Comparison of ENCODE assay signal across 22 cellular contexts in the genomic region with DNA sequence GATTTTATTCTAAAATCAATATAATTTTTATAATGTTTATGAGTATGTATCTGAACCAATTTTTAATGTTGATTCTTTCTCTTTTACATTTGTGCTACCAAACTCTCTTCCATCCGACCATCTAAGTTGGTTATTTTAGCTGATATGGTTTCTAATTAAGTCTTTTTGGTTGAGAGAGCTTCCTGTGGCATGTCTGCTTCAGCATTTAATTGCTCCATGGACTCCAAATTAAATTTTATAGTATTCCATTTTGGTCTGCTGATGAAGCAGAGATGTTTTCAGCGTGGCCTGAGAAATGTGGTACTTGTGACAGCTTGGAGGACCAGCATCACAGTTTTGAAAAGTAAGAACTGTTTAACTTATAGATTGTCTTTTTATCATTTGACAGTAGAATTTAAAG.
A peak's percentile ranks its signal among the peaks of the same experiment; 100 is the strongest.
DNase-seq lines count a peak whose midpoint lies in the region; ATAC-seq, FAIRE-seq and TF ChIP-seq lines count a peak whose summit lies in the region.
"Had no signal": no experiment of that assay in that cellular context is flagged by ENCODE, and none has a peak within 500 bp of the region (broad histone marks: within the 10 kb centered on the region; RNA-seq: fewer than 3 reads in every experiment).

No MANE protein-coding gene starts in this region.

- FAIRE-seq in GM12891 (lab: Jason Lieb, UNC) (peak; percentile 5), endometrium (lab: Jason Lieb, UNC) (peak; percentile 31)
- FAIRE-seq: D721Med, GM18507 had no signal

- peaks cover 9% of the 10 kb centered on the region for H3K4me1 Mint-ChIP-seq in stimulated activated memory B cell treated with anti-CD40 and anti-IgM and Interleukin-4, amounts not matched to agents 10 μg/mL and 1 μg/mL and 100 μg/mL, for 72 hours
- H3K4me1 Mint-ChIP-seq: B cell, GM23338, H9 had no signal

- no peak overlapping the region for H3K27ac Mint-ChIP-seq in stimulated activated memory B cell treated with anti-CD40 and anti-IgM and Interleukin-4, amounts not matched to agents 10 μg/mL and 1 μg/mL and 100 μg/mL, for 72 hours
- H3K27ac Mint-ChIP-seq: B cell; CD14-positive monocyte; CD4-positive, alpha-beta T cell; GM23338 had no signal

- TF ChIP-seq POLR2A in GM12891 (IDR thresholded peaks at IDR 0.05; ENCODE audit: low read depth, low read length), result no peak

- H3K27me3 Mint-ChIP-seq in stimulated activated memory B cell treated with anti-CD40 and anti-IgM and Interleukin-4, amounts not matched to agents 10 μg/mL and 1 μg/mL and 100 μg/mL, for 72 hours, result no peaks in the 10 kb centered on the region
- H3K27me3 Mint-ChIP-seq: B cell; CD4-positive, alpha-beta T cell had no signal

- H3K27me3 ChIP-seq in BE2C, result no peaks in the 10 kb centered on the region
- H3K27me3 ChIP-seq: BLaER1 treated with 17β-estradiol and CSF1 and Interleukin-3, amounts not matched to agents 10 nM and 100 nM had no signal

- H3K4me3 Mint-ChIP-seq in stimulated activated memory B cell treated with anti-CD40 and anti-IgM and Interleukin-4, amounts not matched to agents 10 μg/mL and 1 μg/mL and 100 μg/mL, for 72 hours, result no peak overlapping the region
- H3K4me3 Mint-ChIP-seq: B cell; CD14-positive monocyte; CD4-positive, alpha-beta T cell; CD8-positive, alpha-beta memory T cell; GM23338; H9 had no signal

- peaks cover 40% of the 10 kb centered on the region for H3K36me3 Mint-ChIP-seq in stimulated activated memory B cell treated with anti-CD40 and anti-IgM and Interleukin-4, amounts not matched to agents 10 μg/mL and 1 μg/mL and 100 μg/mL, for 72 hours

- H3K36me3 ChIP-seq in BE2C, result no peaks in the 10 kb centered on the region

- H3K4me3 ChIP-seq in BE2C (ENCODE audit: low read depth, low read length), result no peak overlapping the region
- H3K4me3 ChIP-seq: BLaER1 treated with 17β-estradiol and CSF1 and Interleukin-3, amounts not matched to agents 10 nM and 100 nM; GM12878; GM23338 had no signal

- DNase-seq in BE2C, result peak; percentile 22
- DNase-seq in GM12891 (ENCODE audit: insufficient read length, low spot score), result no peak
- DNase-seq in SK-N-DZ (ENCODE audit: low spot score), result peak; percentile 27
- DNase-seq in MV-4-11 (lab: John Stamatoyannopoulos, UW), result no peak
- DNase-seq: CD4-positive, alpha-beta T cell; CD8-positive, alpha-beta memory T cell; DMS 273 treated with DMSO at 0.1 percent for 48 hours; DMS79 treated with DMSO at 0.1 percent for 48 hours; EL; GDM1; H9 had no signal

- H3K9me3 ChIP-seq in BE2C, result no peaks in the 10 kb centered on the region

- peaks cover 8% of the 10 kb centered on the region for H3K4me1 ChIP-seq in BE2C

- peaks cover 6% of the 10 kb centered on the region for H3K9me3 Mint-ChIP-seq in stimulated activated memory B cell treated with anti-CD40 and anti-IgM and Interleukin-4, amounts not matched to agents 10 μg/mL and 1 μg/mL and 100 μg/mL, for 72 hours
- H3K9me3 Mint-ChIP-seq: GM23338 had no signal

- TF ChIP-seq CTCF in BE2C (IDR thresholded peaks at IDR 0.05; ENCODE audit: low read depth, low read length), result no peak

- no peak for ATAC-seq in GM21447 (IDR thresholded peaks at IDR 0.05; ENCODE audit: unreplicated experiment)
- ATAC-seq in stimulated activated memory B cell treated with anti-CD40 and anti-IgM and Interleukin-4, amounts not matched to agents 10 μg/mL and 1 μg/mL and 100 μg/mL, for 72 hours, result no peak
- ATAC-seq: GM23338, HCT116 had no signal

TF ChIP-seq in GM12891, 5 proteins besides CTCF, POLR2A, EP300 and RAD21:
- no peak for TF ChIP-seq POLR2AphosphoS5 (IDR thresholded peaks at IDR 0.05; ENCODE audit: low read depth, low read length)
- TF ChIP-seq POU2F2 (IDR thresholded peaks at IDR 0.05; ENCODE audit: low read depth, low read length), result no peak
- no peak for TF ChIP-seq TAF1 (IDR thresholded peaks at IDR 0.05; ENCODE audit: low read depth, low read length)
- no peak for TF ChIP-seq PAX5 (IDR thresholded peaks at IDR 0.05; ENCODE audit: insufficient read depth, low read length, severe bottlenecking)
- TF ChIP-seq SPI1 (IDR thresholded peaks at IDR 0.05; ENCODE audit: low read depth, low read length), result no peak

Comparison
In these comparisons a context has a peak if more than half of its experiments do, and no peak if none do; other contexts are left out.
1. DNase-seq: peak in BE2C (single experiment) and SK-N-DZ (single experiment); none in GM12891 (single experiment) and MV-4-11 (single experiment).